7 cellular contexts compared by ENCODE assay signal in the genomic region with DNA sequence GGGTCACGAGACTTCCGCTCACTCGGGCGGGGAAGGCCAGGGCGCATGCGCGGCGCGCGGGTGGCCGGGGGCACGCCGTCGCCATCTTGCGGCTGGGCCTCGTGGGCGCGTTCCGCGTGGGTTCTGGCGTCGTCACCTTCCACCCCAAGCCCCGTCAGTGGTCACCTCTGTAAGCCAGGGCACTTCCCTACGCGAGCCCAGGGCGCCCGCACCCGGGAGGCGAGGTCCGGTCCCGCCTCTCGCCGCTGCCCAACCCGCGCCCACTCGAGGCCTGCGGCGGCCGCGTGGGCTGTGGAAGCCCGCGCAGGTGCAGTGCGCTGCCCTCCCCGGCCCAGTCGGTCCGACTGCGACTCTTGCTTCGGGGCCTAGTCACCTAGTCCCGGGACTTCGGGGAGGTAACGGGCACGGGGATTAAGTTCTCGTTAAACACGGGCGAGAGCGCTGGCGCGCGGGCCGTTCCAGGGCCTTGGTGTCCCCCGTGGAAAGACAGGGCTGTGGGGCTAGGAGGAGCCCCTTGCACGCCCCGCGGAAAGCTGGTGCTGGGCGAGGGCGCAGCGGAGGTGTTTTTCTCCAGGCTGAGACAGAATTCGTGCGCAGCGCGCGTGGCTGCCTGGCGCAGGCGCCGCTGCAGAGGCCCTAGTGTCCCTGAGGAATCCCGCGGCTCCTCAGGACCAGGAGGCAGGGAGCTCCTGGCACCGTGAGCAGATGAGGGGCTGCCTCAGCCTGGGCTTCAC.
DNase-seq lines count a peak whose midpoint lies in the region; ATAC-seq lines count a peak whose summit lies in the region.

No MANE protein-coding gene starts in this region.

- ATAC-seq in GM18498 (IDR thresholded peaks at IDR 0.05; ENCODE audit: unreplicated experiment) (peak; percentile 58), HG02973 (IDR thresholded peaks at IDR 0.05; ENCODE audit: unreplicated experiment) (peak; percentile 40)

- peak overlapping the region; percentile 93 for H3K27ac ChIP-seq in cingulate gyrus (ENCODE audit: low read depth, low read length)

- DNase-seq in NCI-H2227 (lab: John Stamatoyannopoulos, UW; ENCODE audit: unreplicated experiment) (peak; percentile 95), left kidney (ENCODE audit: low read depth, low spot score) (peak; percentile 96)
- peak; percentile 96 to 97 for DNase-seq in activated CD4-positive, alpha-beta T cell treated with anti-CD3 and anti-CD28 coated beads for 4 hours
- peak; percentile 96 to 97 for DNase-seq in stimulated activated CD4-positive, alpha-beta T cell treated with anti-CD3 and anti-CD28 coated beads, Interleukin-2, amount 100 ng/mL, for 24 hours

Comparison
In these comparisons a context has a peak if more than half of its experiments do, and no peak if none do; other contexts are left out.
1. Peak in every context shown above with its lines: DNase-seq, ATAC-seq and H3K27ac ChIP-seq.